Comparison of ENCODE assay signal across 20 cellular contexts in the genomic region with DNA sequence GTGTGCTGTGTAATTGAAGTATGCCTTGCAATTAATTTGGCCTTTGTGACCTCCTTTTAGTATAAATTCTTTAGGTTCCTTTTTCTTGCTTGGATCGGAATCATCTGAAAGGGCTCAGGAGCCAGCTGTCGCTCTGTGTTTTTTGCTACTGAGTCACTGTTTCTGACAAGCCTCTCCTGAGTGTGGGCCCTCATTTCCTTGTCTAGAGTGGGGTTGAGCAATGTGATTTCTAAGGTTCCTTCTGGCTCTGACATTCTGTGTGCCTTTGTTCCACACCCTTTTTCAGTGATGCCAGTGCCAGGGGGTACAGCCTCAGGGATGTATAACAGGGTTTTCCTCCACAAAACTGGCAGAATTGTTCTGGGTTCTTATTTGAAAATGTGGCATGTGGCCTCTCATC. TPM values are rescaled to one million over a fixed set of nuclear protein-coding genes. Genes with fewer than 3 reads are reported as not detected.
DNase-seq lines count a peak whose midpoint lies in the region; ATAC-seq and TF ChIP-seq lines count a peak whose summit lies in the region.
"Had no signal": no experiment of that assay in that cellular context is flagged by ENCODE, and none has a peak within 500 bp of the region (broad histone marks: within the 10 kb centered on the region; RNA-seq: fewer than 3 reads in every experiment).

No MANE protein-coding gene starts in this region.

- H3K4me3 ChIP-seq in coronary artery: peak overlapping the region; percentile 23
- H3K4me3 ChIP-seq in thyroid gland (replicated peaks in 1 of 3): no peak overlapping the region
- H3K4me3 ChIP-seq: body of pancreas, GM12878, hepatocyte, mucosa of descending colon, ovary had no signal

- H3K9me3 ChIP-seq in thyroid gland: no peaks in the 10 kb centered on the region
- H3K9me3 ChIP-seq in T-helper 17 cell (ENCODE audit: control insufficient read depth, low read length, poor library complexity, severe bottlenecking): no peaks in the 10 kb centered on the region
- H3K9me3 ChIP-seq: body of pancreas, mucosa of descending colon, ovary had no signal

- intact Hi-C loops in thyroid gland (cut with DNase I): no loop called here

- no peaks in the 10 kb centered on the region for H3K36me3 ChIP-seq in thyroid gland
- H3K36me3 ChIP-seq: ovary had no signal

- peak overlapping the region; percentile 29; the same call in 1 of the 2 replicates for H3K27ac Mint-ChIP-seq in HFFc6
- no peak overlapping the region for H3K27ac Mint-ChIP-seq in T-helper 17 cell
- no peak overlapping the region for H3K27ac Mint-ChIP-seq in stimulated activated naive CD8-positive, alpha-beta T cell treated with anti-CD3 and anti-CD28 coated beads, Interleukin-15, amount 100 ng/mL, for 72 hours
- H3K27ac Mint-ChIP-seq: activated CD8-positive, alpha-beta memory T cell treated with anti-CD3 and anti-CD28 coated beads, Interleukin-2, amount 10 ng/mL, durations not matched to agents 7 days and 5 days had no signal

- TF ChIP-seq POLR2A in thyroid gland (IDR thresholded peaks at IDR 0.05): no peak

- peaks cover 2 to 14% of the 10 kb centered on the region in 2 donors for H3K4me1 ChIP-seq in thyroid gland

- H3K9me3 Mint-ChIP-seq in HFFc6: no peaks in the 10 kb centered on the region
- H3K9me3 Mint-ChIP-seq in stimulated activated naive CD8-positive, alpha-beta T cell treated with anti-CD3 and anti-CD28 coated beads, Interleukin-15, amount 100 ng/mL, for 72 hours: no peaks in the 10 kb centered on the region

- H3K4me1 Mint-ChIP-seq in HFFc6 (ENCODE audit: low read depth) (peaks cover 48% of the 10 kb centered on the region), T-helper 17 cell (no peaks in the 10 kb centered on the region)
- no peaks in the 10 kb centered on the region for H3K4me1 Mint-ChIP-seq in stimulated activated naive CD8-positive, alpha-beta T cell treated with anti-CD3 and anti-CD28 coated beads, Interleukin-15, amount 100 ng/mL, for 72 hours
- H3K4me1 Mint-ChIP-seq: activated CD8-positive, alpha-beta memory T cell treated with anti-CD3 and anti-CD28 coated beads, Interleukin-2, amount 10 ng/mL, durations not matched to agents 7 days and 5 days had no signal

- WGBS in thyroid gland, 2 donors: 90 to 93% methylated on average over 2 of the region's 2 CpGs

- H3K27ac ChIP-seq in coronary artery: peak overlapping the region; percentile 72 to 86
- peak overlapping the region in 2 of 3 donors; percentile 14 to 17 for H3K27ac ChIP-seq in thyroid gland
- H3K27ac ChIP-seq: hepatocyte, ovary had no signal

- H3K27me3 Mint-ChIP-seq in HFFc6 (ENCODE audit: insufficient read depth) (peaks cover under 1% of the 10 kb centered on the region; the same call in 1 of the 2 replicates), T-helper 17 cell (peaks cover 17% of the 10 kb centered on the region)
- H3K27me3 Mint-ChIP-seq in stimulated activated naive CD8-positive, alpha-beta T cell treated with anti-CD3 and anti-CD28 coated beads, Interleukin-15, amount 100 ng/mL, for 72 hours: no peaks in the 10 kb centered on the region
- H3K27me3 Mint-ChIP-seq: activated CD8-positive, alpha-beta memory T cell treated with anti-CD3 and anti-CD28 coated beads, Interleukin-2, amount 10 ng/mL, durations not matched to agents 7 days and 5 days had no signal

- TF ChIP-seq CTCF in HFFc6 (IDR thresholded peaks at IDR 0.05) (no peak), coronary artery (IDR thresholded peaks at IDR 0.05) (no peak), thyroid gland (IDR thresholded peaks at IDR 0.05) (no peak)

- DNase-seq in HFFc6 (no peak), coronary artery (ENCODE audit: low spot score) (no peak), myocyte (ENCODE audit: low read depth) (peak; percentile 49), thyroid gland (no peak), T-helper 17 cell (no peak), HCEC 1CT (no peak), iPS-NIHi7 (ENCODE audit: extremely low spot score) (no peak)
- DNase-seq in stimulated activated naive CD8-positive, alpha-beta T cell treated with anti-CD3 and anti-CD28 coated beads, Interleukin-15, amount 100 ng/mL, for 72 hours: no peak
- DNase-seq: activated CD4-positive, CD25-positive, alpha-beta regulatory T cell treated with anti-CD3 and anti-CD28 coated beads, Interleukin-2, amount 50 U/mL, for 72 hours; activated CD8-positive, alpha-beta memory T cell treated with anti-CD3 and anti-CD28 coated beads, Interleukin-2, amount 10 ng/mL, durations not matched to agents 7 days and 5 days; AML-193; Kasumi-1; kidney; mucosa of descending colon; NCI-H446; ovary; T-helper 9 cell had no signal

- no peaks in the 10 kb centered on the region for H3K27me3 ChIP-seq in thyroid gland
- H3K27me3 ChIP-seq: body of pancreas, hepatocyte, ovary had no signal

- H3K36me3 Mint-ChIP-seq in HFFc6 (ENCODE audit: low read depth) (no peaks in the 10 kb centered on the region), T-helper 17 cell (ENCODE audit: low read depth) (no peaks in the 10 kb centered on the region)
- H3K36me3 Mint-ChIP-seq: activated CD8-positive, alpha-beta memory T cell treated with anti-CD3 and anti-CD28 coated beads, Interleukin-2, amount 10 ng/mL, durations not matched to agents 7 days and 5 days had no signal

- no peak for ATAC-seq in T-helper 17 cell
- ATAC-seq in stimulated activated naive CD8-positive, alpha-beta T cell treated with anti-CD3 and anti-CD28 coated beads, Interleukin-15, amount 100 ng/mL, for 72 hours: no peak
- ATAC-seq: activated CD8-positive, alpha-beta memory T cell treated with anti-CD3 and anti-CD28 coated beads, Interleukin-2, amount 10 ng/mL, durations not matched to agents 7 days and 5 days; body of pancreas; GM12878; mucosa of descending colon had no signal

- H3K4me3 Mint-ChIP-seq in HFFc6 (no peak overlapping the region; the same call in 1 of the 2 replicates), T-helper 17 cell (no peak overlapping the region)
- H3K4me3 Mint-ChIP-seq in stimulated activated naive CD8-positive, alpha-beta T cell treated with anti-CD3 and anti-CD28 coated beads, Interleukin-15, amount 100 ng/mL, for 72 hours: no peak overlapping the region
- H3K4me3 Mint-ChIP-seq: activated CD8-positive, alpha-beta memory T cell treated with anti-CD3 and anti-CD28 coated beads, Interleukin-2, amount 10 ng/mL, durations not matched to agents 7 days and 5 days had no signal

RNA-seq across cellular contexts. Expression of gene DAAM2, which starts 26.5 kb away (rescaled TPM):
- 1 to 10 TPM; 2.2 to 9.0 (median 8.0) TPM for total RNA-seq in HFFc6 (2021; fragmentation: NEBNext Ultra II Directional; extraction: Animal tissue kit (Norgen Biotek cat#: 25700))
- 20.1 and 25.0 TPM in 2 replicates for total RNA-seq in myocyte
- 50.2 TPM for polyA plus RNA-seq in myocyte (2012)
- total RNA-seq in thyroid gland: 10 to 100 TPM; 17.8 to 37.0 (median 23.8) TPM
- total RNA-seq in T-helper 17 cell: not detected
- total RNA-seq: activated CD8-positive, alpha-beta memory T cell treated with anti-CD3 and anti-CD28 coated beads, Interleukin-2, amount 10 ng/mL, durations not matched to agents 7 days and 5 days had no signal
